ENCODE assay signal across 1 cellular context in the genomic region with DNA sequence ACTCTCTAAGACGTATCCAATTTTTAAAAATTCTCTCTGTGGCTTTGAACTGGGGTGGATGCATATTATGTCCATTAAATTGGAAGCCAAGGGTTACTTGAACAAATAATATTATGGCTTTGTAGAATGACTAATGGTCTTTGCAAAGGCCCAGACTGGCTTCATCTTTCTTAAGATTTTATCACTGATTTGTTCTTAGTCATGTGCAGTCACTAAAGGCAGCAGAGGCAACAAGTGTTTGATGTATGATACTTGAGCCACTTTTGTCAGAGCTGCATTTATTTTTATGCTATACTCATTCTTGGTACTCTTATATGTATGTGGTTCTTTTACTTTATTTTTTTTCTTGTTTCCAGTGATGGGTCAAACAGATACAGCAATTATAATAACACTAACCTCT.
A peak's percentile ranks its signal among the peaks of the same experiment; 100 is the strongest.
TF ChIP-seq lines count a peak whose summit lies in the region.

No MANE protein-coding gene starts in this region.

TF ChIP-seq in SK-N-SH, 30 proteins besides CTCF, POLR2A, EP300 and RAD21 (continued from another document):
- TF ChIP-seq, protein P1, sequence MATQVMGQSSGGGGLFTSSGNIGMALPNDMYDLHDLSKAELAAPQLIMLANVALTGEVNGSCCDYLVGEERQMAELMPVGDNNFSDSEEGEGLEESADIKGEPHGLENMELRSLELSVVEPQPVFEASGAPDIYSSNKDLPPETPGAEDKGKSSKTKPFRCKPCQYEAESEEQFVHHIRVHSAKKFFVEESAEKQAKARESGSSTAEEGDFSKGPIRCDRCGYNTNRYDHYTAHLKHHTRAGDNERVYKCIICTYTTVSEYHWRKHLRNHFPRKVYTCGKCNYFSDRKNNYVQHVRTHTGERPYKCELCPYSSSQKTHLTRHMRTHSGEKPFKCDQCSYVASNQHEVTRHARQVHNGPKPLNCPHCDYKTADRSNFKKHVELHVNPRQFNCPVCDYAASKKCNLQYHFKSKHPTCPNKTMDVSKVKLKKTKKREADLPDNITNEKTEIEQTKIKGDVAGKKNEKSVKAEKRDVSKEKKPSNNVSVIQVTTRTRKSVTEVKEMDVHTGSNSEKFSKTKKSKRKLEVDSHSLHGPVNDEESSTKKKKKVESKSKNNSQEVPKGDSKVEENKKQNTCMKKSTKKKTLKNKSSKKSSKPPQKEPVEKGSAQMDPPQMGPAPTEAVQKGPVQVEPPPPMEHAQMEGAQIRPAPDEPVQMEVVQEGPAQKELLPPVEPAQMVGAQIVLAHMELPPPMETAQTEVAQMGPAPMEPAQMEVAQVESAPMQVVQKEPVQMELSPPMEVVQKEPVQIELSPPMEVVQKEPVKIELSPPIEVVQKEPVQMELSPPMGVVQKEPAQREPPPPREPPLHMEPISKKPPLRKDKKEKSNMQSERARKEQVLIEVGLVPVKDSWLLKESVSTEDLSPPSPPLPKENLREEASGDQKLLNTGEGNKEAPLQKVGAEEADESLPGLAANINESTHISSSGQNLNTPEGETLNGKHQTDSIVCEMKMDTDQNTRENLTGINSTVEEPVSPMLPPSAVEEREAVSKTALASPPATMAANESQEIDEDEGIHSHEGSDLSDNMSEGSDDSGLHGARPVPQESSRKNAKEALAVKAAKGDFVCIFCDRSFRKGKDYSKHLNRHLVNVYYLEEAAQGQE (IDR thresholded peaks at IDR 0.05; ENCODE audit: low read depth, low read length) = no peak
- TF ChIP-seq YY1 (IDR thresholded peaks at IDR 0.05; ENCODE audit: low read depth) (no peak), RFX5 (IDR thresholded peaks at IDR 0.05; ENCODE audit: low read length) (no peak), NFIC (IDR thresholded peaks at IDR 0.05; ENCODE audit: borderline replicate concordance) (peak; percentile 63), MEF2A (IDR thresholded peaks at IDR 0.05; ENCODE audit: borderline replicate concordance, low read depth) (peak; percentile 29; the same call in 1 of the 2 replicates), RCOR1 (IDR thresholded peaks at IDR 0.05; ENCODE audit: low read length) (no peak), FOXJ3 (CRISPR knock-in tag; IDR thresholded peaks at IDR 0.05) (no peak), MXI1 (IDR thresholded peaks at IDR 0.05; ENCODE audit: low read depth, low read length) (no peak), ELF1 (IDR thresholded peaks at IDR 0.05) (no peak), NRF1 (IDR thresholded peaks at IDR 0.05; ENCODE audit: low read depth, low read length) (no peak), JUND (IDR thresholded peaks at IDR 0.05) (peak; percentile 57), TCF12 (IDR thresholded peaks at IDR 0.05) (peak; percentile 73), SMC3 (IDR thresholded peaks at IDR 0.05; ENCODE audit: low read depth, low read length) (no peak), FOXM1 (IDR thresholded peaks at IDR 0.05; ENCODE audit: low read depth) (no peak), RXRA (IDR thresholded peaks at IDR 0.05; ENCODE audit: borderline replicate concordance, low read depth) (no peak), GATA2 (CRISPR knock-in tag; IDR thresholded peaks at IDR 0.05) (no peak), TEAD4 (IDR thresholded peaks at IDR 0.05; ENCODE audit: borderline replicate concordance, insufficient read depth) (no peak), FOSL2 (IDR thresholded peaks at IDR 0.05; ENCODE audit: borderline replicate concordance, low read depth) (peak; percentile 52; the same call in 1 of the 2 replicates), POLR2AphosphoS5 (IDR thresholded peaks at IDR 0.05; ENCODE audit: low read depth, low read length) (no peak)
- TF ChIP-seq, protein P2, sequence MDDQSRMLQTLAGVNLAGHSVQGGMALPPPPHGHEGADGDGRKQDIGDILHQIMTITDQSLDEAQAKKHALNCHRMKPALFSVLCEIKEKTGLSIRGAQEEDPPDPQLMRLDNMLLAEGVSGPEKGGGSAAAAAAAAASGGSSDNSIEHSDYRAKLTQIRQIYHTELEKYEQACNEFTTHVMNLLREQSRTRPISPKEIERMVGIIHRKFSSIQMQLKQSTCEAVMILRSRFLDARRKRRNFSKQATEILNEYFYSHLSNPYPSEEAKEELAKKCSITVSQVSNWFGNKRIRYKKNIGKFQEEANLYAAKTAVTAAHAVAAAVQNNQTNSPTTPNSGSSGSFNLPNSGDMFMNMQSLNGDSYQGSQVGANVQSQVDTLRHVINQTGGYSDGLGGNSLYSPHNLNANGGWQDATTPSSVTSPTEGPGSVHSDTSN (IDR thresholded peaks at IDR 0.05) = peak; percentile 74
- TF ChIP-seq, protein P3, sequence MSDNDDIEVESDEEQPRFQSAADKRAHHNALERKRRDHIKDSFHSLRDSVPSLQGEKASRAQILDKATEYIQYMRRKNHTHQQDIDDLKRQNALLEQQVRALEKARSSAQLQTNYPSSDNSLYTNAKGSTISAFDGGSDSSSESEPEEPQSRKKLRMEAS (IDR thresholded peaks at IDR 0.05; ENCODE audit: low read depth) = no peak
TF ChIP-seq in SK-N-SH: peak in this region for 6.
